8 cellular contexts compared by ENCODE assay signal in the genomic region with DNA sequence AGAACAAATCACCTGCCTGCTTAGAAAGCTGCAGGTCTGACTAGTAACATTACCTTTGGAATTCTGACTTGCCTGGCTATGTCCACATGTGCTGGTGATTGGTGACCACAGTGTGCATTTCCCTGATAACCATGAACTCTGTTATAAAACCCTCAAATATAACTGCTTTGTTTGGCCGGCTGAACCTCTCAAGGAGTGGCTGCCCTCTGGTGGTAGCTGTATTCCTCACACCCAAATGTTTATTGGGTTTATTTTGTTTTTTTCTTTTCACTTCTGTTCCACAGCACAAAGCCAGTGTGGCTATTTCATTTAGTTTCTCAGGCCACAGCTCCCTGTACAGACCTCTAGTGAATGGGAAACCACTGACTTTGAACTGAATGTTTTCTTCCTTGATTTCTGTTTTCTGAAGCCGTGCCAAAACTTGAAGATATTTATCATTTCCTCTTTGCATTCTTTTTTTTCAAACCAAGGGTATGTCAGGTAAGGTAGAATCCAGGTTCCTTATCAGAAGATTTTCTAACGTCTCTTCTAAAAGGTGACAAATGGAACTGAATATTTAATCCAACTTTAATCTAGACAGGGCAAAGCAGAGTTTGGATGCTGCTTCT.
DNase-seq lines count a peak whose midpoint lies in the region; ATAC-seq and TF ChIP-seq lines count a peak whose summit lies in the region.

No MANE protein-coding gene starts in this region.

- in situ Hi-C loops in transverse colon (cut with MboI; ENCODE audit: low pct_ligation_motif_present in 1 of 4, low pct_unique_long_range_greater_than_20kb in 1 of 4, low sequenced_read_pairs in 3 of 4): no loop called here

- DNase-seq in A172 (ENCODE audit: low spot score): peak; percentile 50
- peak; percentile 71 for DNase-seq in NAMALWA (ENCODE audit: low spot score)
- DNase-seq in SJSA1 (ENCODE audit: low read depth in 1 of 2, low spot score in 2 of 2): peak; percentile 37 to 40
- DNase-seq in ecto neural progenitor cell (ENCODE audit: low spot score): peak; percentile 52
- peak; percentile 15 to 20 for DNase-seq in memory B cell (ENCODE audit: low spot score in 2 of 2)
- DNase-seq in transverse colon: peak; percentile 22

- WGBS in transverse colon (ENCODE audit: low coverage in 1 of 2), 2 donors: 9 to 21% methylated on average over 3 of the region's 3 CpGs

- H3K27ac ChIP-seq in SJSA1 (no peak overlapping the region), transverse colon (no peak overlapping the region)

- ATAC-seq in HG02623 (IDR thresholded peaks at IDR 0.05; ENCODE audit: unreplicated experiment) (peak; percentile 83), memory B cell (ENCODE audit: low read depth) (peak; percentile 48)

- H3K4me3 ChIP-seq in SJSA1 (no peak overlapping the region), transverse colon (no peak overlapping the region)

- no peaks in the 10 kb centered on the region for H3K36me3 ChIP-seq in SJSA1
- no peaks in the 10 kb centered on the region for H3K36me3 ChIP-seq in transverse colon

- TF ChIP-seq POLR2A in transverse colon (IDR thresholded peaks at IDR 0.05): no peak

- H3K27me3 ChIP-seq in SJSA1 (replicated peaks) (no peaks in the 10 kb centered on the region; the same call in 1 of the 2 replicates), transverse colon (no peaks in the 10 kb centered on the region)

- peaks cover 2% of the 10 kb centered on the region for H3K27me3 Mint-ChIP-seq in memory B cell

- H3K9me3 Mint-ChIP-seq in memory B cell: no peaks in the 10 kb centered on the region

- H3K4me1 ChIP-seq in SJSA1 (replicated peaks): no peaks in the 10 kb centered on the region
- no peaks in the 10 kb centered on the region for H3K4me1 ChIP-seq in transverse colon

- no peak overlapping the region for H3K27ac Mint-ChIP-seq in memory B cell

- H3K9me3 ChIP-seq in SJSA1 (replicated peaks) (no peaks in the 10 kb centered on the region), transverse colon (no peaks in the 10 kb centered on the region)

- H3K36me3 Mint-ChIP-seq in memory B cell: no peaks in the 10 kb centered on the region

- no peak for TF ChIP-seq EP300 in transverse colon (IDR thresholded peaks at IDR 0.05; ENCODE audit: low read depth)

- H3K4me1 Mint-ChIP-seq in memory B cell: no peaks in the 10 kb centered on the region

- intact Hi-C loops in transverse colon (cut with DNase I; ENCODE audit: low total_unique reads): no loop called here

- no peak overlapping the region for H3K4me3 Mint-ChIP-seq in memory B cell

- TF ChIP-seq CTCF in GM12874 (IDR thresholded peaks at IDR 0.05; ENCODE audit: insufficient read depth, low read depth, low read length) (peak; percentile 78), transverse colon (IDR thresholded peaks at IDR 0.05) (peak; percentile 39 to 67 (median 48))

Comparison
In these comparisons a context has a peak if more than half of its experiments do, and no peak if none do; other contexts are left out.
1. DNase-seq: peak in every context shown above with its lines; median percentile 71 in NAMALWA; 52 in ecto neural progenitor cell; 50 in A172; 38 in SJSA1; 22 in transverse colon; 18 in memory B cell.